ENCODE assay signal across 23 cellular contexts in genomic region chr12:68776976-68777610, GRCh38.
"Had no signal": no experiment of that assay in that cellular context is flagged by ENCODE, and none has a peak within 500 bp of the region (broad histone marks: within the 10 kb centered on the region; RNA-seq: fewer than 3 reads in every experiment).

No MANE protein-coding gene starts in this region.

- H2AFZ ChIP-seq: neural progenitor cell had no signal

- H3K9ac ChIP-seq: neural progenitor cell had no signal

- H3K4me3 ChIP-seq: gastrocnemius medialis, neural progenitor cell, spleen, suprapubic skin, tibial artery had no signal

- H3K4me2 ChIP-seq: neural progenitor cell had no signal

- H3K4me1 ChIP-seq: gastrocnemius medialis, neural progenitor cell, tibial artery had no signal

- DNase-seq: activated CD4-positive, alpha-beta T cell treated with anti-CD3 and anti-CD28 coated beads for 36 hours; activated CD4-positive, alpha-beta T cell treated with anti-CD3 and anti-CD28 coated beads, Interleukin-2, amount 50 U/mL, for 4 hours; activated CD4-positive, CD25-positive, alpha-beta regulatory T cell; activated naive CD4-positive, alpha-beta T cell; activated T-cell treated with anti-CD3 and anti-CD28 coated beads for 4 hours; activated T-cell treated with anti-CD3 and anti-CD28 coated beads, Interleukin-2, amount 50 U/mL, for 72 hours; anterior cingulate cortex; dermis blood vessel endothelial cell; effector CD4-positive, alpha-beta T cell; glutamatergic neuron; left cardiac atrium; left ventricle myocardium superior; naive thymus-derived CD8-positive, alpha-beta T cell; occipital lobe; right cardiac atrium; spleen; stimulated activated naive CD4-positive, alpha-beta T cell; T-helper 2 cell; tibial artery had no signal

- H3K27ac ChIP-seq: epithelial cell of prostate, gastrocnemius medialis, neural progenitor cell, spleen, suprapubic skin, tibial artery had no signal

- H3K9me3 ChIP-seq: gastrocnemius medialis, spleen, suprapubic skin, tibial artery had no signal

- H3K36me3 ChIP-seq: gastrocnemius medialis, neural progenitor cell, spleen, suprapubic skin, tibial artery had no signal

- H3K27me3 ChIP-seq: gastrocnemius medialis, neural progenitor cell, spleen, suprapubic skin, tibial artery had no signal
